Comparison of ENCODE assay signal across 15 cellular contexts in genomic region chr19:47661161-47661560, GRCh38. TPM values are rescaled to one million over a fixed set of nuclear protein-coding genes. Genes with fewer than 3 reads are reported as not detected.
DNase-seq lines count a peak whose midpoint lies in the region; ATAC-seq and TF ChIP-seq lines count a peak whose summit lies in the region.
"Had no signal": no experiment of that assay in that cellular context is flagged by ENCODE, and none has a peak within 500 bp of the region (broad histone marks: within the 10 kb centered on the region; RNA-seq: fewer than 3 reads in every experiment).

No MANE protein-coding gene starts in this region.

- intact Hi-C loops in heart left ventricle (cut with DNase I), result loop anchor here in 6 of 10 donors (5.0 to 10.0 kb wide), 3 partner anchors 39 to 49 kb away; no protein-coding TSS in a partner anchor
- intact Hi-C loops in Right ventricle myocardium inferior (cut with DNase I), result loop anchor here (5.0 kb wide), 1 partner anchor 39 kb away; no protein-coding TSS in a partner anchor
- intact Hi-C loops in prostate gland (cut with DNase I), result no loop called here

- H3K4me3 ChIP-seq in heart left ventricle, result no peak overlapping the region
- no peak overlapping the region for H3K4me3 ChIP-seq in prostate gland

- ATAC-seq in heart left ventricle (no peak), Right ventricle myocardium inferior (no peak)

- 83 to 90% (median 87%) methylated on average over 16 of the region's 16 CpGs for whole genome bisulfite sequencing in heart left ventricle, 4 donors
- WGBS in prostate gland, result 90% methylated on average over 16 of the region's 16 CpGs

- TF ChIP-seq POLR2A in heart left ventricle (IDR thresholded peaks at IDR 0.05) (no peak), prostate gland (IDR thresholded peaks at IDR 0.05) (no peak)

- no peaks in the 10 kb centered on the region for H3K36me3 ChIP-seq in heart left ventricle
- H3K36me3 ChIP-seq in prostate gland, result no peaks in the 10 kb centered on the region

- peak overlapping the region in 8 of 12 donors; percentile 78 to 94 (median 92) for H3K27ac ChIP-seq in heart left ventricle
- peak overlapping the region; percentile 94 to 95 for H3K27ac ChIP-seq in prostate gland
- H3K27ac ChIP-seq: KMS-11, parathyroid adenoma had no signal

- DNase-seq in heart left ventricle, result no peak
- DNase-seq in Right ventricle myocardium inferior (ENCODE audit: missing footprints), result no peak
- DNase-seq in globus pallidus (ENCODE audit: low spot score), result peak; percentile 28
- DNase-seq in prostate gland (ENCODE audit: low spot score), result no peak
- no peak for DNase-seq in NCI-H1105 (lab: John Stamatoyannopoulos, UW)
- DNase-seq in stimulated activated CD4-positive, alpha-beta T cell treated with anti-CD3 and anti-CD28 coated beads, Interleukin-4, amount 100 ng/mL, for 4 hours, result no peak
- DNase-seq in NCI-H2196 (lab: John Stamatoyannopoulos, UW; ENCODE audit: unreplicated experiment), result no peak
- DNase-seq in epidermal melanocyte (ENCODE audit: insufficient read length, low spot score), result no peak
- DNase-seq: activated CD4-positive, alpha-beta T cell treated with anti-CD3 and anti-CD28 coated beads for 1 hour; GF-D8; GOT3; NCI-H146; NCI-H526 had no signal

- H3K27me3 ChIP-seq in heart left ventricle (no peaks in the 10 kb centered on the region), prostate gland (replicated peaks; ENCODE audit: insufficient read depth) (no peaks in the 10 kb centered on the region)

- peaks cover 0 to 72% (median 48%) of the 10 kb centered on the region in 12 donors for H3K4me1 ChIP-seq in heart left ventricle
- H3K4me1 ChIP-seq in prostate gland (replicated peaks), result peaks cover 23% of the 10 kb centered on the region

- no peaks in the 10 kb centered on the region for H3K9me3 ChIP-seq in heart left ventricle
- H3K9me3 ChIP-seq in prostate gland, result no peaks in the 10 kb centered on the region

- TF ChIP-seq CTCF in heart left ventricle (IDR thresholded peaks at IDR 0.05), result no peak
- no peak for TF ChIP-seq CTCF in prostate gland (IDR thresholded peaks at IDR 0.05)

RNA-seq across cellular contexts. Expression of gene EHD2, which starts 52.1 kb away (rescaled TPM):
- total RNA-seq in heart left ventricle, result 100 to 1,000 TPM in 1 of 9 donors, 10 to 100 TPM in 8; 39.9 to 133 (median 45.1) TPM
- 10 to 100 TPM; 30.6 to 52.7 TPM for polyA plus RNA-seq in heart left ventricle
- total RNA-seq in Right ventricle myocardium inferior, result 60.5 TPM
- total RNA-seq in prostate gland, result 10 to 100 TPM; 48.7 to 83.2 TPM

RNA-seq across cellular contexts. Expression of gene BICRA, which starts 52.2 kb away (rescaled TPM):
- total RNA-seq in heart left ventricle (10 to 100 TPM in 3 of 9 donors, 1 to 10 TPM in 6; 5.3 to 14.5 (median 8.7) TPM), Right ventricle myocardium inferior (8.8 TPM), prostate gland (10 to 100 TPM; 19.4 to 25.3 TPM)
- polyA plus RNA-seq in heart left ventricle, result 1 to 10 TPM; 7.2 to 7.6 TPM
